Comparison of ENCODE assay signal across 24 cellular contexts in genomic region chr9:108665856-108666784, GRCh38.
DNase-seq lines count a peak whose midpoint lies in the region; ATAC-seq, FAIRE-seq and TF ChIP-seq lines count a peak whose summit lies in the region.
"Had no signal": no experiment of that assay in that cellular context is flagged by ENCODE, and none has a peak within 500 bp of the region (broad histone marks: within the 10 kb centered on the region; RNA-seq: fewer than 3 reads in every experiment).

No MANE protein-coding gene starts in this region.

- H3K4me2 ChIP-seq in HepG2 (ENCODE audit: low read depth, low read length): no peak overlapping the region
- H3K4me2 ChIP-seq: neural progenitor cell had no signal

- intact Hi-C loops in HepG2 (cut with micrococcal nuclease; ENCODE audit: unreplicated experiment) (no loop called here), esophagus muscularis mucosa (cut with DNase I) (no loop called here), mucosa of descending colon (cut with DNase I, micrococcal nuclease) (no loop called here)
- intact Hi-C loops in CD4-positive, alpha-beta memory T cell (cut with micrococcal nuclease): no loop called here

- H3K27me3 Mint-ChIP-seq in CD4-positive, alpha-beta memory T cell: no peaks in the 10 kb centered on the region
- H3K27me3 Mint-ChIP-seq: activated naive CD8-positive, alpha-beta T cell treated with anti-CD3 and anti-CD28 coated beads, Interleukin-2, amount 10 ng/mL, durations not matched to agents 7 days and 5 days had no signal

- POLR2A ChIA-PET in BJ (lab: Charles Lee) (no interaction called here), HepG2 (lab: Yijun Ruan, JAX) (no interaction called here)
- POLR2A ChIA-PET in CD4-positive, alpha-beta memory T cell (lab: Charles Lee; ENCODE audit: partially characterized antibody): no interaction called here

- H3K4me1 ChIP-seq in esophagus (ENCODE audit: control insufficient read depth in 2 of 2, insufficient read depth in 2 of 2, low read length in 1 of 2) (peaks cover 2 to 3% of the 10 kb centered on the region in 2 donors), HepG2 (ENCODE audit: insufficient read depth, low read length) (no peaks in the 10 kb centered on the region), esophagus muscularis mucosa (no peaks in the 10 kb centered on the region), mucosa of descending colon (ENCODE audit: low read depth) (peaks cover 6% of the 10 kb centered on the region)
- no peaks in the 10 kb centered on the region for H3K4me1 ChIP-seq in CD4-positive, alpha-beta memory T cell (ENCODE audit: insufficient read depth, low read length)
- H3K4me1 ChIP-seq: SJCRH30, upper lobe of left lung had no signal

- H3K4me1 Mint-ChIP-seq in CD4-positive, alpha-beta memory T cell: no peaks in the 10 kb centered on the region
- H3K4me1 Mint-ChIP-seq: activated naive CD8-positive, alpha-beta T cell treated with anti-CD3 and anti-CD28 coated beads, Interleukin-2, amount 10 ng/mL, durations not matched to agents 7 days and 5 days had no signal

- 64% methylated on average over 6 of the region's 6 CpGs for WGBS in esophagus, 2 donors
- 5% methylated on average over 5 of the region's 6 CpGs for WGBS in HepG2 (ENCODE audit: low lambda C conversion rate)
- 79% methylated on average over 4 of the region's 6 CpGs for WGBS in esophagus muscularis mucosa

- no peak overlapping the region for H3K27ac Mint-ChIP-seq in CD4-positive, alpha-beta memory T cell
- H3K27ac Mint-ChIP-seq: activated naive CD8-positive, alpha-beta T cell treated with anti-CD3 and anti-CD28 coated beads, Interleukin-2, amount 10 ng/mL, durations not matched to agents 7 days and 5 days; activated T-helper 1 cell treated with anti-CD3 and anti-CD28 coated beads, Interleukin-12 subunit alpha, Interleukin-12 subunit beta, Interleukin-2, Interleukin-4 antibody, amounts not matched to agents 30 ng/mL and 10 ng/mL and 1 ng/mL, durations not matched to agents 14 hours and 24 hours and 36 hours; HFFc6; neural progenitor cell had no signal

- H3K9ac ChIP-seq in HepG2 (ENCODE audit: insufficient read depth, low read depth, low read length): no peak overlapping the region
- H3K9ac ChIP-seq: neural progenitor cell had no signal

- H3K36me3 Mint-ChIP-seq in CD4-positive, alpha-beta memory T cell: no peaks in the 10 kb centered on the region
- H3K36me3 Mint-ChIP-seq: activated naive CD8-positive, alpha-beta T cell treated with anti-CD3 and anti-CD28 coated beads, Interleukin-2, amount 10 ng/mL, durations not matched to agents 7 days and 5 days; neural progenitor cell had no signal

- H3K27me3 ChIP-seq in BJ (ENCODE audit: control insufficient read depth, insufficient read depth, low read length): no peaks in the 10 kb centered on the region
- H3K27me3 ChIP-seq in esophagus (ENCODE audit: control insufficient read depth in 1 of 2, insufficient read depth in 2 of 2, low read length in 2 of 2): no peaks in the 10 kb centered on the region
- H3K27me3 ChIP-seq in HepG2 (ENCODE audit: control insufficient read depth in 1 of 2, insufficient read depth in 2 of 2, low read length in 2 of 2): peaks cover 0 to 9% of the 10 kb centered on the region in 2 experiments; a peak in 2 of 5 replicates
- H3K27me3 ChIP-seq in esophagus muscularis mucosa: no peaks in the 10 kb centered on the region
- H3K27me3 ChIP-seq in CD4-positive, alpha-beta memory T cell (ENCODE audit: insufficient read depth, low read length): no peaks in the 10 kb centered on the region
- H3K27me3 ChIP-seq: neural progenitor cell, SJCRH30, upper lobe of left lung had no signal

- no peak for TF ChIP-seq RAD21 in HepG2 (CRISPR knock-in tag; IDR thresholded peaks at IDR 0.05)

- no TSS peak for BruUV-seq in HepG2 (replicated peaks; lab: Mats Ljungman, UMichigan)

- H2AFZ ChIP-seq in HepG2 (ENCODE audit: low read length): no peak overlapping the region
- H2AFZ ChIP-seq: neural progenitor cell had no signal

- TF ChIP-seq EP300 in HepG2 (IDR thresholded peaks at IDR 0.05; ENCODE audit: low read depth in 2 of 2, low read length in 2 of 2): peak in 1 of 2 experiments; percentile 15; a peak in 1 of 4 replicates
- no peak for TF ChIP-seq EP300 in HepG2 (CRISPR knock-in tag; IDR thresholded peaks at IDR 0.05; ENCODE audit: borderline replicate concordance)
- TF ChIP-seq EP300 in esophagus muscularis mucosa (IDR thresholded peaks at IDR 0.05): no peak

- H3K4me3 ChIP-seq in BJ (ENCODE audit: low read depth, low read length) (no peak overlapping the region), esophagus (ENCODE audit: low read depth in 1 of 2, low read length in 2 of 2) (no peak overlapping the region), HepG2 (replicated peaks in 1 of 3; ENCODE audit: insufficient read depth in 1 of 3, low read depth in 2 of 3, low read length in 3 of 3) (no peak overlapping the region), esophagus muscularis mucosa (no peak overlapping the region), mucosa of descending colon (no peak overlapping the region)
- no peak overlapping the region for H3K4me3 ChIP-seq in CD4-positive, alpha-beta memory T cell (ENCODE audit: low read length in 2 of 2)
- H3K4me3 ChIP-seq: neural progenitor cell, SJCRH30, upper lobe of left lung had no signal

- CTCF ChIA-PET in BJ (lab: Yijun Ruan, JAX): interaction anchor here (0.6 to 1.6 kb wide), 10 partner anchors 95 to 1244 kb away, joined by 3 to 9 read pairs (median 3); no protein-coding TSS in a partner anchor
- CTCF ChIA-PET in HepG2 (lab: Yijun Ruan, JAX; ENCODE audit: low intra/inter-chr PET ratio, low total read pairs): no interaction called here
- CTCF ChIA-PET in CD4-positive, alpha-beta memory T cell (lab: Charles Lee; ENCODE audit: partially characterized antibody): no interaction called here

- no peak overlapping the region for H3K4me3 Mint-ChIP-seq in CD4-positive, alpha-beta memory T cell
- H3K4me3 Mint-ChIP-seq: activated naive CD8-positive, alpha-beta T cell treated with anti-CD3 and anti-CD28 coated beads, Interleukin-2, amount 10 ng/mL, durations not matched to agents 7 days and 5 days; activated T-helper 1 cell treated with anti-CD3 and anti-CD28 coated beads, Interleukin-12 subunit alpha, Interleukin-12 subunit beta, Interleukin-2, Interleukin-4 antibody, amounts not matched to agents 30 ng/mL and 10 ng/mL and 1 ng/mL, durations not matched to agents 14 hours and 24 hours and 36 hours; HFFc6; neural progenitor cell had no signal

- DNase-seq in BJ (ENCODE audit: low read depth): peak; percentile 60
- peak; percentile 28 for DNase-seq in MV-4-11 (lab: John Stamatoyannopoulos, UW)
- DNase-seq in HepG2 (ENCODE audit: low spot score): peak; percentile 68
- DNase-seq in esophagus muscularis mucosa (ENCODE audit: extremely low spot score): no peak
- no peak for DNase-seq in CD4-positive, alpha-beta memory T cell
- DNase-seq in mucosa of descending colon: no peak
- DNase-seq: activated CD4-positive, CD25-positive, alpha-beta regulatory T cell treated with anti-CD3 and anti-CD28 coated beads, Interleukin-2, amount 50 U/mL, for 72 hours; activated naive CD8-positive, alpha-beta T cell treated with anti-CD3 and anti-CD28 coated beads, Interleukin-2, amount 10 ng/mL, durations not matched to agents 7 days and 5 days; central memory CD4-positive, alpha-beta T cell; foreskin melanocyte; GDM1; HFFc6; KG1; NCI-H1417; NCI-H526; SJCRH30; stimulated activated naive CD4-positive, alpha-beta T cell treated with Interleukin-2 at 50 U/mL for 16 hours; upper lobe of left lung had no signal

- H3K27ac ChIP-seq in esophagus (ENCODE audit: low read depth in 2 of 2, low read length in 1 of 2): peak overlapping the region; percentile 30 to 89
- no peak overlapping the region for H3K27ac ChIP-seq in HepG2 (ENCODE audit: extremely low read length, insufficient read depth, low read length)
- no peak overlapping the region for H3K27ac ChIP-seq in esophagus muscularis mucosa (replicated peaks in 1 of 4)
- no peak overlapping the region for H3K27ac ChIP-seq in CD4-positive, alpha-beta memory T cell (ENCODE audit: low read depth, low read length)
- H3K27ac ChIP-seq: neural progenitor cell, SJCRH30, upper lobe of left lung had no signal

- peak; percentile 43 for ATAC-seq in HepG2
- ATAC-seq in GM18498 (IDR thresholded peaks at IDR 0.05; ENCODE audit: unreplicated experiment): no peak
- no peak for ATAC-seq in mucosa of descending colon

- H3K9me3 ChIP-seq in esophagus (ENCODE audit: control insufficient read depth in 2 of 2, insufficient read depth in 1 of 2, low read depth in 1 of 2, low read length in 1 of 2) (no peaks in the 10 kb centered on the region), HepG2 (ENCODE audit: low read length) (peaks cover 1% of the 10 kb centered on the region; the same call in 1 of the 2 replicates), esophagus muscularis mucosa (no peaks in the 10 kb centered on the region), mucosa of descending colon (no peaks in the 10 kb centered on the region)
- H3K9me3 ChIP-seq in CD4-positive, alpha-beta memory T cell (ENCODE audit: control insufficient read depth in 1 of 2, low read length in 2 of 2): no peaks in the 10 kb centered on the region
- H3K9me3 ChIP-seq: SJCRH30, upper lobe of left lung had no signal

- TF ChIP-seq POLR2A in HepG2 (IDR thresholded peaks at IDR 0.05; ENCODE audit: insufficient read depth in 1 of 2, low read depth in 2 of 2, low read length in 2 of 2): no peak
- no peak for TF ChIP-seq POLR2A in esophagus muscularis mucosa (IDR thresholded peaks at IDR 0.05; ENCODE audit: low read depth)

- H3K36me3 ChIP-seq in BJ (ENCODE audit: control insufficient read depth, insufficient read depth, low read length): no peaks in the 10 kb centered on the region
- no peaks in the 10 kb centered on the region for H3K36me3 ChIP-seq in esophagus (ENCODE audit: control insufficient read depth in 2 of 2, insufficient read depth in 2 of 2, low read length in 1 of 2)
- no peaks in the 10 kb centered on the region for H3K36me3 ChIP-seq in HepG2 (replicated peaks in 1 of 2; ENCODE audit: control insufficient read depth in 1 of 2, insufficient read depth in 2 of 2, low read length in 2 of 2)
- H3K36me3 ChIP-seq in esophagus muscularis mucosa: no peaks in the 10 kb centered on the region
- H3K36me3 ChIP-seq in CD4-positive, alpha-beta memory T cell (ENCODE audit: insufficient read depth, low read length): no peaks in the 10 kb centered on the region
- H3K36me3 ChIP-seq in mucosa of descending colon (ENCODE audit: low read depth): no peaks in the 10 kb centered on the region
- H3K36me3 ChIP-seq: neural progenitor cell, SJCRH30, upper lobe of left lung had no signal

- in situ Hi-C loops in HepG2 (cut with HindIII; ENCODE audit: extremely low pct_ligation_motif_present, low pct_unique_long_range_greater_than_20kb): no loop called here

- H3K9me3 Mint-ChIP-seq in CD4-positive, alpha-beta memory T cell: peaks cover 0 to 20% (median 3%) of the 10 kb centered on the region in 8 donors
- H3K9me3 Mint-ChIP-seq: activated naive CD8-positive, alpha-beta T cell treated with anti-CD3 and anti-CD28 coated beads, Interleukin-2, amount 10 ng/mL, durations not matched to agents 7 days and 5 days had no signal

- TF ChIP-seq CTCF in BJ (IDR thresholded peaks at IDR 0.05; ENCODE audit: insufficient read depth, low read depth, low read length) (no peak), HepG2 (CRISPR knock-in tag; IDR thresholded peaks at IDR 0.05) (no peak), esophagus muscularis mucosa (IDR thresholded peaks at IDR 0.05) (no peak), mucosa of descending colon (IDR thresholded peaks at IDR 0.05) (no peak)

- H4K20me1 ChIP-seq in HepG2 (ENCODE audit: insufficient read depth, low read length): no peaks in the 10 kb centered on the region

- FAIRE-seq in HepG2 (lab: Jason Lieb, UNC): no peak
- FAIRE-seq: D721Med, GM12891 had no signal

- H3K79me2 ChIP-seq in HepG2 (ENCODE audit: insufficient read depth, low read length): no peaks in the 10 kb centered on the region

Comparison
In these comparisons a context has a peak if more than half of its experiments do, and no peak if none do; other contexts are left out.
1. DNase-seq: peak in BJ (single experiment), MV-4-11 (single experiment) and HepG2 (single experiment); none in esophagus muscularis mucosa (single experiment), CD4-positive, alpha-beta memory T cell (0 of 5) and mucosa of descending colon (0 of 3).
2. H3K27ac ChIP-seq: peak in esophagus (2 of 2); none in HepG2 (single experiment), esophagus muscularis mucosa (0 of 4) and CD4-positive, alpha-beta memory T cell (single experiment).